ENCODE assay signal across 10 cellular contexts in genomic region chr1:9399510-9400424, GRCh38.
DNase-seq lines count a peak whose midpoint lies in the region; ATAC-seq and TF ChIP-seq lines count a peak whose summit lies in the region.
"Had no signal": no experiment of that assay in that cellular context is flagged by ENCODE, and none has a peak within 500 bp of the region (broad histone marks: within the 10 kb centered on the region; RNA-seq: fewer than 3 reads in every experiment).

No MANE protein-coding gene starts in this region.

- no peaks in the 10 kb centered on the region for H3K9me3 ChIP-seq in ascending aorta
- H3K9me3 ChIP-seq in liver (ENCODE audit: control insufficient read depth in 4 of 4, low read length in 3 of 4) = peaks cover 0 to 4% (median 0%) of the 10 kb centered on the region in 4 donors

- H3K4me1 ChIP-seq in ascending aorta = peaks cover 34 to 55% of the 10 kb centered on the region in 2 donors
- H3K4me1 ChIP-seq in liver (ENCODE audit: control insufficient read depth in 4 of 4, insufficient read depth in 4 of 4, low read length in 3 of 4) = peaks cover 0 to 6% (median 0%) of the 10 kb centered on the region in 4 donors

- no peak overlapping the region for H3K4me3 ChIP-seq in ascending aorta
- H3K4me3 ChIP-seq in liver (ENCODE audit: low read depth in 1 of 3, low read length in 3 of 3) = no peak overlapping the region

- no peak overlapping the region for H3K9ac ChIP-seq in liver (ENCODE audit: low read depth in 1 of 2, low read length in 2 of 2)

- DNase-seq in Right ventricle myocardium inferior (ENCODE audit: missing footprints) (no peak), cardiac septum (ENCODE audit: low spot score) (no peak), ascending aorta (ENCODE audit: low spot score in 2 of 2) (peak in 1 of 2 donors; percentile 82)
- DNase-seq in stimulated activated naive CD8-positive, alpha-beta T cell treated with anti-CD3 and anti-CD28 coated beads, Interleukin-15, amount 100 ng/mL, for 72 hours = no peak
- DNase-seq in stimulated activated naive CD8-positive, alpha-beta T cell treated with anti-CD3 and anti-CD28 coated beads, Interleukin-15, Interleukin-2, amounts not matched to agents 100 U/mL and 50 U/mL, for 24 hours = no peak
- no peak for DNase-seq in activated CD4-positive, alpha-beta T cell treated with anti-CD3 and anti-CD28 coated beads, Interleukin-2, amount 50 U/mL, for 1 hour
- DNase-seq: T-helper 9 cell had no signal

- no peaks in the 10 kb centered on the region for H3K36me3 ChIP-seq in ascending aorta
- H3K36me3 ChIP-seq in liver (ENCODE audit: control insufficient read depth in 4 of 4, insufficient read depth in 3 of 4, low read depth in 1 of 4, low read length in 3 of 4) = no peaks in the 10 kb centered on the region

- no peak overlapping the region for H3K4me3 Mint-ChIP-seq in stimulated activated naive CD8-positive, alpha-beta T cell treated with anti-CD3 and anti-CD28 coated beads, Interleukin-15, amount 100 ng/mL, for 72 hours
- H3K4me3 Mint-ChIP-seq: IgD-negative memory B cell had no signal

- WGBS in liver = 79% methylated on average over 21 of the region's 21 CpGs

- H3K27ac Mint-ChIP-seq in stimulated activated naive CD8-positive, alpha-beta T cell treated with anti-CD3 and anti-CD28 coated beads, Interleukin-15, amount 100 ng/mL, for 72 hours = no peak overlapping the region
- H3K27ac Mint-ChIP-seq: IgD-negative memory B cell had no signal

- peaks cover 7% of the 10 kb centered on the region for H3K27me3 Mint-ChIP-seq in stimulated activated naive CD8-positive, alpha-beta T cell treated with anti-CD3 and anti-CD28 coated beads, Interleukin-15, amount 100 ng/mL, for 72 hours

- H3K9me3 Mint-ChIP-seq in stimulated activated naive CD8-positive, alpha-beta T cell treated with anti-CD3 and anti-CD28 coated beads, Interleukin-15, amount 100 ng/mL, for 72 hours = peaks cover 0 to 4% of the 10 kb centered on the region in 2 donors

- H3K27me3 ChIP-seq in ascending aorta (no peaks in the 10 kb centered on the region), liver (ENCODE audit: control insufficient read depth in 4 of 4, insufficient read depth in 4 of 4, low read length in 3 of 4) (no peaks in the 10 kb centered on the region)

- H3K4me1 Mint-ChIP-seq in stimulated activated naive CD8-positive, alpha-beta T cell treated with anti-CD3 and anti-CD28 coated beads, Interleukin-15, amount 100 ng/mL, for 72 hours = peaks cover 21% of the 10 kb centered on the region

- ATAC-seq in Right ventricle myocardium inferior (peak; percentile 63), GM18909 (IDR thresholded peaks at IDR 0.05; ENCODE audit: poor library complexity, unreplicated experiment) (no peak)
- ATAC-seq in stimulated activated naive CD8-positive, alpha-beta T cell treated with anti-CD3 and anti-CD28 coated beads, Interleukin-15, amount 100 ng/mL, for 72 hours = no peak
- no peak for ATAC-seq in stimulated activated naive CD8-positive, alpha-beta T cell treated with anti-CD3 and anti-CD28 coated beads, Interleukin-15, Interleukin-2, amounts not matched to agents 100 U/mL and 50 U/mL, for 24 hours

- intact Hi-C loops in Right ventricle myocardium inferior (cut with DNase I) (loop anchor here (5.0 kb wide), 1 partner anchor 43 kb away; no protein-coding TSS in a partner anchor), cardiac septum (cut with DNase I) (no loop called here), ascending aorta (cut with DNase I) (loop anchor here (2.0 kb wide), 2 partner anchors 49 to 107 kb away; partner anchors contain the start of gene SPSB1)

- H3K27ac ChIP-seq in ascending aorta (peak overlapping the region; percentile 87 to 93), liver (ENCODE audit: low read depth in 1 of 2, low read length in 2 of 2) (no peak overlapping the region)

- TF ChIP-seq CTCF in ascending aorta (IDR thresholded peaks at IDR 0.05) (no peak), liver (IDR thresholded peaks at IDR 0.05; ENCODE audit: low read depth, low read length, missing input control) (no peak)

- no peak for TF ChIP-seq RAD21 in liver (IDR thresholded peaks at IDR 0.05)

TF ChIP-seq in liver, 16 proteins besides CTCF, POLR2A, EP300 and RAD21:
- TF ChIP-seq NR2F2 (IDR thresholded peaks at IDR 0.05) = peak; percentile 37
- no peak for TF ChIP-seq REST (IDR thresholded peaks at IDR 0.05)
- TF ChIP-seq, protein P1, sequence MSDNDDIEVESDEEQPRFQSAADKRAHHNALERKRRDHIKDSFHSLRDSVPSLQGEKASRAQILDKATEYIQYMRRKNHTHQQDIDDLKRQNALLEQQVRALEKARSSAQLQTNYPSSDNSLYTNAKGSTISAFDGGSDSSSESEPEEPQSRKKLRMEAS (IDR thresholded peaks at IDR 0.05) = no peak

Comparison
In these comparisons a context has a peak if more than half of its experiments do, and no peak if none do; other contexts are left out.
1. H3K27ac ChIP-seq: peak in ascending aorta (2 of 2); none in liver (0 of 2).